21 cellular contexts compared by ENCODE assay signal in genomic region chr10:13113544-13113943, GRCh38.
"Had no signal": no experiment of that assay in that cellular context is flagged by ENCODE, and none has a peak within 500 bp of the region (broad histone marks: within the 10 kb centered on the region; RNA-seq: fewer than 3 reads in every experiment).

No MANE protein-coding gene starts in this region.

- H3K27me3 ChIP-seq: heart right ventricle, neural progenitor cell, tibial artery had no signal

- H3K36me3 Mint-ChIP-seq: neural progenitor cell had no signal

- H3K4me3 Mint-ChIP-seq: activated T-cell treated with anti-CD3 and anti-CD28 coated beads, Interleukin-2, amount 50 U/mL, for 4 hours; naive B cell; neural progenitor cell; stimulated activated naive CD8-positive, alpha-beta T cell treated with anti-CD3 and anti-CD28 coated beads, Interleukin-15, Interleukin-2, amounts not matched to agents 100 ng/mL and 50 ng/mL, for 24 hours; T-helper 17 cell had no signal

- ATAC-seq: activated T-cell treated with anti-CD3 and anti-CD28 coated beads, Interleukin-2, amount 50 U/mL, for 4 hours; heart right ventricle; left colon; lower lobe of right lung; T-helper 17 cell had no signal

- H3K4me1 ChIP-seq: neural progenitor cell had no signal

- H3K4me1 Mint-ChIP-seq: neural progenitor cell had no signal

- FAIRE-seq: keratinocyte had no signal

- H3K27ac Mint-ChIP-seq: naive B cell; neural progenitor cell; stimulated activated naive CD8-positive, alpha-beta T cell treated with anti-CD3 and anti-CD28 coated beads, Interleukin-15, Interleukin-2, amounts not matched to agents 100 ng/mL and 50 ng/mL, for 24 hours had no signal

- H3K9me3 Mint-ChIP-seq: activated T-cell treated with anti-CD3 and anti-CD28 coated beads, Interleukin-2, amount 50 U/mL, for 4 hours; naive B cell; neural progenitor cell; stimulated activated naive CD8-positive, alpha-beta T cell treated with anti-CD3 and anti-CD28 coated beads, Interleukin-15, Interleukin-2, amounts not matched to agents 100 ng/mL and 50 ng/mL, for 24 hours had no signal

- H3K9me3 ChIP-seq: heart right ventricle, lower lobe of right lung, tibial artery had no signal

- H3K27ac ChIP-seq: coronary artery, lower lobe of right lung, tibial artery had no signal

- H3K4me3 ChIP-seq: coronary artery, heart right ventricle, lower lobe of right lung, neural progenitor cell, tibial artery had no signal

- DNase-seq: activated CD4-positive, alpha-beta T cell treated with anti-CD3 and anti-CD28 coated beads for 4 hours; activated CD4-positive, CD25-positive, alpha-beta regulatory T cell; activated CD8-positive, alpha-beta memory T cell treated with anti-CD3 and anti-CD28 coated beads, Interleukin-2, amount 50 U/mL, for 4 hours; activated naive CD4-positive, alpha-beta T cell treated with Interleukin-2 at 50 U/mL for 16 hours; activated T-cell treated with anti-CD3 and anti-CD28 coated beads, Interleukin-2, amount 50 U/mL, for 4 hours; cerebellar nuclear complex; heart right ventricle; left colon; lower lobe of right lung; mesendoderm; naive B cell; retina; stimulated activated CD4-positive, alpha-beta T cell treated with anti-CD3 and anti-CD28 coated beads, Interleukin-4, amount 100 ng/mL, for 24 hours; substantia nigra; SW 1271; T-helper 17 cell; tibial artery had no signal

- H3K36me3 ChIP-seq: neural progenitor cell had no signal

- H3K27me3 Mint-ChIP-seq: stimulated activated naive CD8-positive, alpha-beta T cell treated with anti-CD3 and anti-CD28 coated beads, Interleukin-15, Interleukin-2, amounts not matched to agents 100 ng/mL and 50 ng/mL, for 24 hours; T-helper 17 cell had no signal
